ENCODE assay signal across 9 cellular contexts in genomic region chr3:71392277-71392676, GRCh38.
DNase-seq lines count a peak whose midpoint lies in the region; ATAC-seq, FAIRE-seq and TF ChIP-seq lines count a peak whose summit lies in the region.
"Had no signal": no experiment of that assay in that cellular context is flagged by ENCODE, and none has a peak within 500 bp of the region (broad histone marks: within the 10 kb centered on the region; RNA-seq: fewer than 3 reads in every experiment).

No MANE protein-coding gene starts in this region.

- no peak for DNase-seq in activated CD4-positive, alpha-beta memory T cell treated with anti-CD3 and anti-CD28 coated beads for 36 hours
- no peak for DNase-seq in activated CD4-positive, alpha-beta memory T cell treated with anti-CD3 and anti-CD28 coated beads, Interleukin-2, amount 10 ng/mL, durations not matched to agents 7 days and 5 days
- peak; percentile 91 for DNase-seq in MV-4-11 (lab: John Stamatoyannopoulos, UW)
- no peak for DNase-seq in osteocyte (ENCODE audit: extremely low spot score, unreplicated experiment)
- DNase-seq in glutamatergic neuron, result no peak
- no peak for DNase-seq in Ammon's horn (ENCODE audit: low spot score)
- no peak for DNase-seq in frontal cortex (ENCODE audit: low spot score in 2 of 2)

- no peak overlapping the region for H3K4me3 Mint-ChIP-seq in activated CD4-positive, alpha-beta memory T cell treated with anti-CD3 and anti-CD28 coated beads for 36 hours
- H3K4me3 Mint-ChIP-seq in activated CD4-positive, alpha-beta memory T cell treated with anti-CD3 and anti-CD28 coated beads, Interleukin-2, amount 10 ng/mL, durations not matched to agents 7 days and 5 days, result no peak overlapping the region
- no peak overlapping the region for H3K4me3 Mint-ChIP-seq in osteocyte (ENCODE audit: unreplicated experiment)
- H3K4me3 Mint-ChIP-seq in glutamatergic neuron (ENCODE audit: unreplicated experiment), result no peak overlapping the region
- H3K4me3 Mint-ChIP-seq: T-helper 1 cell treated with Interleukin-12 subunit alpha and Interleukin-12 subunit beta and Interleukin-4 antibody, amounts not matched to agents 30 μg/mL and 1 μg/mL, for 36 hours had no signal

- no peaks in the 10 kb centered on the region for H3K9me3 Mint-ChIP-seq in activated CD4-positive, alpha-beta memory T cell treated with anti-CD3 and anti-CD28 coated beads for 36 hours
- H3K9me3 Mint-ChIP-seq in activated CD4-positive, alpha-beta memory T cell treated with anti-CD3 and anti-CD28 coated beads, Interleukin-2, amount 10 ng/mL, durations not matched to agents 7 days and 5 days, result no peaks in the 10 kb centered on the region
- H3K9me3 Mint-ChIP-seq in osteocyte (ENCODE audit: unreplicated experiment) (no peaks in the 10 kb centered on the region), glutamatergic neuron (ENCODE audit: unreplicated experiment) (no peaks in the 10 kb centered on the region)
- H3K9me3 Mint-ChIP-seq: T-helper 1 cell treated with Interleukin-12 subunit alpha and Interleukin-12 subunit beta and Interleukin-4 antibody, amounts not matched to agents 30 μg/mL and 1 μg/mL, for 36 hours had no signal

- H3K4me1 Mint-ChIP-seq in activated CD4-positive, alpha-beta memory T cell treated with anti-CD3 and anti-CD28 coated beads for 36 hours (ENCODE audit: low read depth), result peaks cover 72% of the 10 kb centered on the region
- peaks cover 34% of the 10 kb centered on the region for H3K4me1 Mint-ChIP-seq in activated CD4-positive, alpha-beta memory T cell treated with anti-CD3 and anti-CD28 coated beads, Interleukin-2, amount 10 ng/mL, durations not matched to agents 7 days and 5 days
- H3K4me1 Mint-ChIP-seq in osteocyte (ENCODE audit: unreplicated experiment), result peaks cover 66% of the 10 kb centered on the region
- H3K4me1 Mint-ChIP-seq in glutamatergic neuron (ENCODE audit: low read depth, unreplicated experiment), result peaks cover 5% of the 10 kb centered on the region

- FAIRE-seq in frontal cortex (lab: Jason Lieb, UNC), result no peak

- CTCF ChIA-PET in activated CD4-positive, alpha-beta memory T cell treated with anti-CD3 and anti-CD28 coated beads for 36 hours (lab: Charles Lee), result no interaction called here
- CTCF ChIA-PET in activated CD4-positive, alpha-beta memory T cell treated with anti-CD3 and anti-CD28 coated beads, Interleukin-2, amount 10 ng/mL, durations not matched to agents 7 days and 5 days (lab: Charles Lee), result no interaction called here

- H3K27me3 Mint-ChIP-seq in activated CD4-positive, alpha-beta memory T cell treated with anti-CD3 and anti-CD28 coated beads for 36 hours, result peaks cover 2% of the 10 kb centered on the region
- H3K27me3 Mint-ChIP-seq in activated CD4-positive, alpha-beta memory T cell treated with anti-CD3 and anti-CD28 coated beads, Interleukin-2, amount 10 ng/mL, durations not matched to agents 7 days and 5 days, result peaks cover 2% of the 10 kb centered on the region
- H3K27me3 Mint-ChIP-seq in osteocyte (ENCODE audit: unreplicated experiment), result no peaks in the 10 kb centered on the region
- no peaks in the 10 kb centered on the region for H3K27me3 Mint-ChIP-seq in glutamatergic neuron (ENCODE audit: unreplicated experiment)

- TF ChIP-seq CTCF in osteocyte (IDR thresholded peaks at IDR 0.05), result no peak
- no peak for TF ChIP-seq CTCF in glutamatergic neuron (IDR thresholded peaks at IDR 0.05; ENCODE audit: partially characterized antibody, unreplicated experiment)

- peak; percentile 83 for ATAC-seq in HG02798 (IDR thresholded peaks at IDR 0.05; ENCODE audit: poor library complexity, unreplicated experiment)

- intact Hi-C loops in activated CD4-positive, alpha-beta memory T cell treated with anti-CD3 and anti-CD28 coated beads for 36 hours (cut with micrococcal nuclease), result loop anchor here (2.0 to 10.0 kb wide), 4 partner anchors 15 to 193 kb away; partner anchors contain the start of gene FOXP1

- H3K36me3 Mint-ChIP-seq in activated CD4-positive, alpha-beta memory T cell treated with anti-CD3 and anti-CD28 coated beads for 36 hours, result peaks cover 2% of the 10 kb centered on the region
- H3K36me3 Mint-ChIP-seq in activated CD4-positive, alpha-beta memory T cell treated with anti-CD3 and anti-CD28 coated beads, Interleukin-2, amount 10 ng/mL, durations not matched to agents 7 days and 5 days (ENCODE audit: low read depth), result no peaks in the 10 kb centered on the region
- H3K36me3 Mint-ChIP-seq in osteocyte (ENCODE audit: unreplicated experiment), result peaks cover 5% of the 10 kb centered on the region
- H3K36me3 Mint-ChIP-seq in glutamatergic neuron (ENCODE audit: unreplicated experiment), result no peaks in the 10 kb centered on the region

- POLR2A ChIA-PET in activated CD4-positive, alpha-beta memory T cell treated with anti-CD3 and anti-CD28 coated beads for 36 hours (lab: Charles Lee), result interaction anchor here (0.9 to 1.3 kb wide), 5 partner anchors 9 to 335 kb away, joined by 3 to 6 read pairs (median 4); no protein-coding TSS in a partner anchor
- POLR2A ChIA-PET in activated CD4-positive, alpha-beta memory T cell treated with anti-CD3 and anti-CD28 coated beads, Interleukin-2, amount 10 ng/mL, durations not matched to agents 7 days and 5 days (lab: Charles Lee), result no interaction called here

- H3K27ac Mint-ChIP-seq in activated CD4-positive, alpha-beta memory T cell treated with anti-CD3 and anti-CD28 coated beads for 36 hours, result peak overlapping the region; percentile 73
- no peak overlapping the region for H3K27ac Mint-ChIP-seq in activated CD4-positive, alpha-beta memory T cell treated with anti-CD3 and anti-CD28 coated beads, Interleukin-2, amount 10 ng/mL, durations not matched to agents 7 days and 5 days
- H3K27ac Mint-ChIP-seq in osteocyte (ENCODE audit: unreplicated experiment), result peak overlapping the region; percentile 73
- no peak overlapping the region for H3K27ac Mint-ChIP-seq in glutamatergic neuron (ENCODE audit: unreplicated experiment)
- H3K27ac Mint-ChIP-seq: T-helper 1 cell treated with Interleukin-12 subunit alpha and Interleukin-12 subunit beta and Interleukin-4 antibody, amounts not matched to agents 30 μg/mL and 1 μg/mL, for 36 hours had no signal

Comparison
In these comparisons a context has a peak if more than half of its experiments do, and no peak if none do; other contexts are left out.
1. H3K27ac Mint-ChIP-seq: peak in activated CD4-positive, alpha-beta memory T cell treated with anti-CD3 and anti-CD28 coated beads for 36 hours (single experiment) and osteocyte (single experiment); none in activated CD4-positive, alpha-beta memory T cell treated with anti-CD3 and anti-CD28 coated beads, Interleukin-2, amount 10 ng/mL, durations not matched to agents 7 days and 5 days (single experiment) and glutamatergic neuron (single experiment).